Comparison of ENCODE assay signal across 15 cellular contexts in genomic region chr1:37940299-37940947, GRCh38. TPM values are rescaled to one million over a fixed set of nuclear protein-coding genes. Genes with fewer than 3 reads are reported as not detected.
DNase-seq lines count a peak whose midpoint lies in the region; ATAC-seq and TF ChIP-seq lines count a peak whose summit lies in the region.
"Had no signal": no experiment of that assay in that cellular context is flagged by ENCODE, and none has a peak within 500 bp of the region (broad histone marks: within the 10 kb centered on the region; RNA-seq: fewer than 3 reads in every experiment).

No MANE protein-coding gene starts in this region.

- H3K4me3 ChIP-seq in heart left ventricle, result no peak overlapping the region
- no peak overlapping the region for H3K4me3 ChIP-seq in upper lobe of right lung
- H3K4me3 ChIP-seq: tibial nerve had no signal

- WGBS in heart left ventricle, 4 donors, result 64 to 73% (median 71%) methylated on average over 5 of the region's 5 CpGs

- DNase-seq in heart left ventricle (no peak), cardiac septum (ENCODE audit: low spot score) (no peak), NCI-H69 (lab: John Stamatoyannopoulos, UW) (peak; percentile 83), upper lobe of right lung (peak; percentile 68), RKO (ENCODE audit: low spot score) (no peak)
- DNase-seq: DND-41; erythroblast; hippocampal formation; NCI-H524 treated with DMSO at 0.1 percent for 48 hours; SIG-M5; stimulated activated CD4-positive, alpha-beta T cell treated with anti-CD3 and anti-CD28 coated beads, Interleukin-12 subunit alpha, Interleukin-12 subunit beta, amount 100 ng/mL, for 4 hours had no signal

- no peak for TF ChIP-seq POLR2A in heart left ventricle (IDR thresholded peaks at IDR 0.05)

- TF ChIP-seq CTCF in heart left ventricle (IDR thresholded peaks at IDR 0.05), result no peak
- no peak for TF ChIP-seq CTCF in upper lobe of right lung (IDR thresholded peaks at IDR 0.05)

- peaks cover 0 to 7% (median 3%) of the 10 kb centered on the region in 12 donors for H3K4me1 ChIP-seq in heart left ventricle
- H3K4me1 ChIP-seq in upper lobe of right lung, result peaks cover 2% of the 10 kb centered on the region

- H3K27me3 ChIP-seq in heart left ventricle (no peaks in the 10 kb centered on the region), upper lobe of right lung (no peaks in the 10 kb centered on the region)
- H3K27me3 ChIP-seq: tibial nerve had no signal

- intact Hi-C loops in heart left ventricle (cut with DNase I) (loop anchor here in 1 of 10 donors (10.0 kb wide), 1 partner anchor 46 kb away; no protein-coding TSS in a partner anchor), cardiac septum (cut with DNase I) (no loop called here), upper lobe of right lung (cut with DNase I) (no loop called here)

- H3K36me3 ChIP-seq in heart left ventricle (peaks cover 0 to 89% (median 66%) of the 10 kb centered on the region in 9 donors), upper lobe of right lung (peaks cover 69% of the 10 kb centered on the region)

- H3K27ac ChIP-seq in heart left ventricle, result no peak overlapping the region
- H3K27ac ChIP-seq in upper lobe of right lung, result peak overlapping the region; percentile 24
- H3K27ac ChIP-seq: tibial nerve had no signal

- ATAC-seq in heart left ventricle (peak in 3 of 4 donors; percentile 22 to 49 (median 40)), esophagus mucosa (peak; percentile 13), upper lobe of right lung (peak; percentile 74), HG02678 (IDR thresholded peaks at IDR 0.05; ENCODE audit: unreplicated experiment) (no peak), GM18519 (IDR thresholded peaks at IDR 0.05; ENCODE audit: low FRiP score, unreplicated experiment) (no peak)

- H3K9me3 ChIP-seq in heart left ventricle (no peaks in the 10 kb centered on the region), upper lobe of right lung (no peaks in the 10 kb centered on the region)
- H3K9me3 ChIP-seq: tibial nerve had no signal

RNA-seq across cellular contexts. Expression of gene INPP5B, which starts 6.4 kb away (rescaled TPM):
- total RNA-seq in heart left ventricle, result 10 to 100 TPM in 8 of 9 donors, 1 to 10 TPM in 1; 7.7 to 16.2 (median 13.1) TPM
- 10 to 100 TPM in 1 of 2 donors, 1 to 10 TPM in 1; 6.5 to 11.4 TPM for polyA plus RNA-seq in heart left ventricle
- total RNA-seq in cardiac septum, result 13.7 TPM
- total RNA-seq in esophagus mucosa, result 8.6 TPM
- total RNA-seq in upper lobe of right lung, result 44.8 TPM

RNA-seq across cellular contexts. Expression of gene SF3A3, which starts 49.4 kb away (rescaled TPM):
- 10 to 100 TPM; 18.8 to 36.1 (median 26.1) TPM for total RNA-seq in heart left ventricle
- 10 to 100 TPM in 1 of 2 donors, 1 to 10 TPM in 1; 9.7 to 31.4 TPM for polyA plus RNA-seq in heart left ventricle
- 30.9 TPM for total RNA-seq in cardiac septum
- total RNA-seq in esophagus mucosa, result 41.7 TPM
- total RNA-seq in upper lobe of right lung, result 48.7 TPM

Comparison
In these comparisons a context has a peak if more than half of its experiments do, and no peak if none do; other contexts are left out.
1. ATAC-seq: peak in heart left ventricle (3 of 4), esophagus mucosa (single experiment) and upper lobe of right lung (single experiment); none in HG02678 (single experiment) and GM18519 (single experiment).
2. DNase-seq: peak in NCI-H69 (single experiment) and upper lobe of right lung (single experiment); none in heart left ventricle (0 of 5), cardiac septum (single experiment) and RKO (single experiment).